11 cellular contexts compared by ENCODE assay signal in genomic region chr7:139830292-139830691, GRCh38. TPM values are rescaled to one million over a fixed set of nuclear protein-coding genes. Genes with fewer than 3 reads are reported as not detected.
A peak's percentile ranks its signal among the peaks of the same experiment; 100 is the strongest.
DNase-seq lines count a peak whose midpoint lies in the region; ATAC-seq and TF ChIP-seq lines count a peak whose summit lies in the region.
"Had no signal": no experiment of that assay in that cellular context is flagged by ENCODE, and none has a peak within 500 bp of the region (broad histone marks: within the 10 kb centered on the region; RNA-seq: fewer than 3 reads in every experiment).

No MANE protein-coding gene starts in this region.

- CTCF ChIA-PET in CD4-positive, alpha-beta T cell (lab: Charles Lee): no interaction called here

- peaks cover 11% of the 10 kb centered on the region for H3K36me3 Mint-ChIP-seq in CD4-positive, alpha-beta T cell (ENCODE audit: low read depth)

- ATAC-seq in CD4-positive, alpha-beta T cell (ENCODE audit: poor library complexity): no peak
- ATAC-seq in GM21526 (IDR thresholded peaks at IDR 0.05; ENCODE audit: low FRiP score, unreplicated experiment): peak; percentile 7
- no peak for ATAC-seq in HG03378 (IDR thresholded peaks at IDR 0.05; ENCODE audit: unreplicated experiment)
- ATAC-seq: stimulated activated naive CD8-positive, alpha-beta T cell treated with anti-CD3 and anti-CD28 coated beads, Interleukin-15, amount 100 ng/mL, for 72 hours had no signal

- H3K4me1 ChIP-seq in effector memory CD4-positive, alpha-beta T cell (ENCODE audit: control insufficient read depth, insufficient read depth, low read length, poor library complexity, severe bottlenecking): peaks cover 6% of the 10 kb centered on the region
- H3K4me1 ChIP-seq in parathyroid adenoma: peaks cover 11% of the 10 kb centered on the region

- peaks cover 37% of the 10 kb centered on the region for H3K4me1 Mint-ChIP-seq in CD4-positive, alpha-beta T cell (ENCODE audit: low read depth)

- TF ChIP-seq CTCF in CD4-positive, alpha-beta T cell (IDR thresholded peaks at IDR 0.05): no peak
- no peak for TF ChIP-seq CTCF in parathyroid adenoma (IDR thresholded peaks at IDR 0.05)

- peak overlapping the region; percentile 25 for H3K4me3 ChIP-seq in effector memory CD4-positive, alpha-beta T cell (ENCODE audit: insufficient read depth, low read depth, low read length, poor library complexity, severe bottlenecking)
- H3K4me3 ChIP-seq in parathyroid adenoma (ENCODE audit: low read depth, low read length): no peak overlapping the region

- no peaks in the 10 kb centered on the region for H3K36me3 ChIP-seq in effector memory CD4-positive, alpha-beta T cell (ENCODE audit: control insufficient read depth, insufficient read depth, low read length)
- H3K36me3 ChIP-seq in parathyroid adenoma (ENCODE audit: control insufficient read depth, insufficient read depth, low read length): no peaks in the 10 kb centered on the region

- POLR2A ChIA-PET in CD4-positive, alpha-beta T cell (lab: Charles Lee): interaction anchor here (0.6 to 1.8 kb wide), 4 partner anchors 51 to 194 kb away, joined by 3 to 5 read pairs (median 4); partner anchors contain the start of gene HIPK2

- peak overlapping the region; percentile 62 for H3K4me3 Mint-ChIP-seq in CD4-positive, alpha-beta T cell

- H3K27ac ChIP-seq in CD4-positive, alpha-beta T cell (ENCODE audit: low read depth, low read length): no peak overlapping the region
- H3K27ac ChIP-seq in effector memory CD4-positive, alpha-beta T cell (ENCODE audit: insufficient read depth, low read length, poor library complexity, severe bottlenecking): peak overlapping the region; percentile 24
- no peak overlapping the region for H3K27ac ChIP-seq in parathyroid adenoma

- DNase-seq in CD4-positive, alpha-beta T cell: no peak
- no peak for DNase-seq in effector memory CD4-positive, alpha-beta T cell
- DNase-seq in NCI-H1930 (lab: John Stamatoyannopoulos, UW) (no peak), RKO (ENCODE audit: low spot score) (no peak)
- DNase-seq: activated effector memory CD4-positive, alpha-beta T cell treated with anti-CD3 and anti-CD28 coated beads, Interleukin-2, amount 50 U/mL, for 16 hours; NCI-H146; stimulated activated CD4-positive, alpha-beta T cell treated with anti-CD3 and anti-CD28 coated beads, Interleukin-15, amount 100 ng/mL, for 24 hours; stimulated activated naive CD8-positive, alpha-beta T cell treated with anti-CD3 and anti-CD28 coated beads, Interleukin-15, amount 100 ng/mL, for 72 hours had no signal

- peaks cover under 1% of the 10 kb centered on the region for H3K27me3 Mint-ChIP-seq in CD4-positive, alpha-beta T cell

- H3K27me3 ChIP-seq in CD4-positive, alpha-beta T cell (ENCODE audit: control insufficient read depth, insufficient read depth, low read length): no peaks in the 10 kb centered on the region
- H3K27me3 ChIP-seq in effector memory CD4-positive, alpha-beta T cell (replicated peaks; ENCODE audit: control insufficient read depth, insufficient read depth, low read length, poor library complexity, severe bottlenecking): no peaks in the 10 kb centered on the region
- H3K27me3 ChIP-seq in parathyroid adenoma (ENCODE audit: control insufficient read depth, insufficient read depth, low read length): no peaks in the 10 kb centered on the region

- intact Hi-C loops in CD4-positive, alpha-beta T cell (cut with DNase I, micrococcal nuclease): no loop called here

- H3K9me3 ChIP-seq in CD4-positive, alpha-beta T cell (ENCODE audit: control insufficient read depth, low read length): no peaks in the 10 kb centered on the region
- no peaks in the 10 kb centered on the region for H3K9me3 ChIP-seq in effector memory CD4-positive, alpha-beta T cell (ENCODE audit: control insufficient read depth, low read length)
- H3K9me3 ChIP-seq in parathyroid adenoma (ENCODE audit: control insufficient read depth, low read length): no peaks in the 10 kb centered on the region

- peak overlapping the region; percentile 67 for H2AFZ ChIP-seq in parathyroid adenoma

- peak overlapping the region; percentile 88 for H3K27ac Mint-ChIP-seq in CD4-positive, alpha-beta T cell

- no peak overlapping the region for H3K9ac ChIP-seq in parathyroid adenoma

- H3K9me3 Mint-ChIP-seq in CD4-positive, alpha-beta T cell: peaks cover 4% of the 10 kb centered on the region

- no peak overlapping the region for H3K4me2 ChIP-seq in parathyroid adenoma (ENCODE audit: low read length)

- no peaks in the 10 kb centered on the region for H3K79me2 ChIP-seq in parathyroid adenoma

RNA-seq across cellular contexts. Expression of gene TBXAS1, which starts 1.2 kb away (rescaled TPM):
- total RNA-seq in CD4-positive, alpha-beta T cell: 1 to 10 TPM; 5.5 to 6.0 TPM

RNA-seq across cellular contexts. Expression of gene HIPK2, which starts 52.5 kb away (rescaled TPM):
- total RNA-seq in CD4-positive, alpha-beta T cell: 10 to 100 TPM; 36.5 to 37.0 TPM
